Comparison of ENCODE assay signal across 8 cellular contexts in the genomic region with DNA sequence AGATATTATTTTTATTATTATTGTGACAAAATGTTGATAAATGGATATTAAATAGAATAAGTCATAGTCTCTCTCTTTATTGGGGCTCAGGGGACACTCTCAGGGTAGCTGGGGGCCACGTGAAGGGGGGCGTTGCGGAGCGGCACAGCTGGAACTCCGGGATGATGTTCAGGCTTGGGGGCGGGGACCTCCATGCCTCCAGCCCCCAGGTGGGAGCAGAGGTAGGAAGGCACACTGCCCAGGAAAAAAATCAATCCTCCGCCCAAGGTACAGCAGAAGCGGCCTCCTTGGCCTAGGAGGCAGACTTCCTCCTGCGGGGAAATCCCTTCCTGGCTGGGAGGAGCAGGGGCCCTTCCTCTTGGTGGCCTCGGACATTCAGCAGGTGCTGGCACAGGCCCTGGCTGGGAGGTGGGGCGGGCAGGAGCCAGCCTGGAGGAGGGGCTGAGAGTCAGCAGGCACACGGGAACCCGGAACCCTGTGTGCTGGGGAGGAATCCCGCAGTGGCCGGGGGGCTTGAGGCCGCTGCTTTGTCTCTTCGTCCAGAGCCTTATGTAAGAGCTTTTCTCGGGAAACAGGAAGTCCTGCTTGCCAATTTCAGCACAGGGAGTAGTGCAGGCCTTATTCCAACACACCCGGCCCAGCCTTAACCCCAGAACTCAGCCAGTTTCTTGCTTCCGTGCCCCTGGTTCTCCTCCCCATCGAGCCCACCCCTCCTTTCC. TPM values are rescaled to one million over a fixed set of nuclear protein-coding genes. Genes with fewer than 3 reads are reported as not detected.
DNase-seq lines count a peak whose midpoint lies in the region; ATAC-seq and FAIRE-seq lines count a peak whose summit lies in the region.

No MANE protein-coding gene starts in this region.

- no peak for FAIRE-seq in urothelium cell line (lab: Jason Lieb, UNC)

- DNase-seq in DMS79 treated with DMSO at 0.1 percent for 48 hours (lab: John Stamatoyannopoulos, UW) = peak; percentile 64
- peak; percentile 52 for DNase-seq in SW480 (ENCODE audit: low spot score)
- peak; percentile 92 for DNase-seq in mucosa of gallbladder (ENCODE audit: low spot score)
- DNase-seq in urothelium cell line (ENCODE audit: low spot score) = peak; percentile 58

- ATAC-seq in HG03108 (IDR thresholded peaks at IDR 0.05; ENCODE audit: unreplicated experiment) (peak; percentile 41), esophagus mucosa (peak; percentile 65), GM18520 (IDR thresholded peaks at IDR 0.05; ENCODE audit: unreplicated experiment) (no peak), GM21515 (IDR thresholded peaks at IDR 0.05; ENCODE audit: unreplicated experiment) (no peak)

RNA-seq across cellular contexts. Expression of gene TNFSF13, which starts 0.6 kb away (rescaled TPM):
- total RNA-seq in esophagus mucosa = 6.4 TPM
- 120 TPM for total RNA-seq in mucosa of gallbladder

RNA-seq across cellular contexts. Expression of gene SENP3, which starts 3.7 kb away (rescaled TPM):
- 34.5 TPM for total RNA-seq in esophagus mucosa
- 46.6 TPM for total RNA-seq in mucosa of gallbladder

RNA-seq across cellular contexts. Expression of gene TNFSF12, which starts 9.1 kb away (rescaled TPM):
- total RNA-seq in esophagus mucosa (2.7 TPM), mucosa of gallbladder (81.5 TPM)

RNA-seq across cellular contexts. Expression of gene CD68, which starts 21.5 kb away (rescaled TPM):
- total RNA-seq in esophagus mucosa = 61.3 TPM
- 75.3 TPM for total RNA-seq in mucosa of gallbladder

RNA-seq across cellular contexts. Expression of gene MPDU1, which starts 25.7 kb away (rescaled TPM):
- 36.7 TPM for total RNA-seq in esophagus mucosa
- 76.4 TPM for total RNA-seq in mucosa of gallbladder

Comparison
In these comparisons a context has a peak if more than half of its experiments do, and no peak if none do; other contexts are left out.
1. ATAC-seq: peak in HG03108 (single experiment) and esophagus mucosa (single experiment); none in GM18520 (single experiment) and GM21515 (single experiment).
2. RNA of gene TNFSF13, which starts 0.6 kb away (total RNA-seq): 120 TPM in mucosa of gallbladder (single experiment); 6.4 TPM in esophagus mucosa (single experiment); every median in the first group is over 10 times any median in the second.
3. RNA of gene TNFSF12, which starts 9.1 kb away (total RNA-seq): 81.5 TPM in mucosa of gallbladder (single experiment); 2.7 TPM in esophagus mucosa (single experiment); every median in the first group is over 10 times any median in the second.
4. Peak in every context shown above with its lines, with median percentiles within 50 percentile points of each other: DNase-seq.